1 cellular context compared by ENCODE assay signal in the genomic region with DNA sequence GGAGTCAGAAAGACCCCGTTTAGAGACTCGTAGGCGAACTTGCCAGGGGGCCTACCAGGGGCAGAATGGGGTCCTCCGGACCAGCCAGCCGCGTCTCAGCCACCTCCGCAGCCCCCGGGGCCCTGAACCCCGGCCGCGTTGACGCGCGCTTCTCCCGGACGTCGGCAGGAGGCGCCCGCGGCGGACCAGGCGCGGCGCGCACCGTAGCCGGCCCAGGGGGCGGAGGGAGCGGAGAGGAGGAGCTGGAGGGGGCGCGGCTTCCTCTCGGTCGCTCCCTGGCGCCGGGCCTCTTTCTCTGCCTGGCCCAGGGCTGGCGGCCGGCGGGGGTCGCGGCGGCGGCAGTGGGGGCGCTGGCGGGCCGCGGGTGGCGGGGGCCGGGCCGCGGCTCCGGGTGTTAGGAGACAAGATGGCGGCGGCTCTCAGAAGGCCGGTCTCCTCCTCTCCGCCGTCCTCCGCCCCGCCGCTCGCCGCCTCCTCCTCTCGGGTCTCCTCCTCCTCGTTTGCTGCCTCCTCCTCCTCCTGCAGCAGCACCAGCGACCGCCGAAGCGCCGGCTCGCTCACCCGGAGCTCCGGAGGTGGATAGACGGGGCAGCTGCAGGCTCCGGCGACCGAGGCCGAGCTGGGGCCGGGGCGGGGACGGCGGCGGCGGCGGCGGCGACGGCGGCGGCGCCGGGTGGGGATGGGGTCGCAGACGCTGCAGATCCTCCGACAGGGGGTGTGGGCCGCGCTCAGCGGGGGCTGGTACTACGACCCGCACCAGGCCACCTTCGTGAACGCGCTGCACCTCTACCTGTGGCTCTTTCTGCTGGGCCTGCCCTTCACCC.
TF ChIP-seq lines count a peak whose summit lies in the region.

A gene (plus strand): TSS at position 288 of the 824 bp plus-strand sequence. CDS start 392 bp downstream, at position 680.

TF ChIP-seq in HepG2, 621 proteins besides CTCF, POLR2A, EP300 and RAD21 (continued from another document and continues in another):
- TF ChIP-seq LCORL (IDR thresholded peaks at IDR 0.05) (no peak), LCORL (CRISPR knock-in tag; IDR thresholded peaks at IDR 0.05) (no peak; the same call in none of the 2 replicates), IRF2 (CRISPR knock-in tag; IDR thresholded peaks at IDR 0.05) (peak; percentile 59; the same call in 1 of the 2 replicates), BORCS8-MEF2B (CRISPR knock-in tag; IDR thresholded peaks at IDR 0.05) (no peak), ZNF382 (CRISPR knock-in tag; IDR thresholded peaks at IDR 0.05; ENCODE audit: borderline replicate concordance) (no peak), CHCHD3 (CRISPR knock-in tag; IDR thresholded peaks at IDR 0.05) (no peak), BRCA1 (CRISPR knock-in tag; IDR thresholded peaks at IDR 0.05) (no peak), ZNF850 (CRISPR knock-in tag; conservative IDR thresholded peaks at IDR 0.05) (no peak), ZNF224 (CRISPR knock-in tag; IDR thresholded peaks at IDR 0.05) (0 out of 2 replicates have a peak, but pooled peaks have one; percentile 47), FLYWCH1 (CRISPR knock-in tag; IDR thresholded peaks at IDR 0.05) (no peak), REXO4 (CRISPR knock-in tag; IDR thresholded peaks at IDR 0.05; ENCODE audit: borderline replicate concordance) (no peak), ZNF670 (CRISPR knock-in tag; IDR thresholded peaks at IDR 0.05; ENCODE audit: borderline replicate concordance) (no peak), ZNF678 (CRISPR knock-in tag; IDR thresholded peaks at IDR 0.05) (no peak), GATAD1 (CRISPR knock-in tag; IDR thresholded peaks at IDR 0.05) (no peak), KAT7 (CRISPR knock-in tag; IDR thresholded peaks at IDR 0.05; ENCODE audit: borderline replicate concordance) (peak; percentile 81; the same call in 1 of the 2 replicates), PRMT3 (CRISPR knock-in tag; IDR thresholded peaks at IDR 0.05; ENCODE audit: borderline replicate concordance, low read depth) (no peak), RARG (CRISPR knock-in tag; IDR thresholded peaks at IDR 0.05; ENCODE audit: low read depth) (no peak), HES4 (CRISPR knock-in tag; IDR thresholded peaks at IDR 0.05; ENCODE audit: borderline replicate concordance) (no peak), ZNF17 (CRISPR knock-in tag; IDR thresholded peaks at IDR 0.05) (no peak), KMT2B (CRISPR knock-in tag; IDR thresholded peaks at IDR 0.05) (no peak), RAD51 (IDR thresholded peaks at IDR 0.05; ENCODE audit: borderline replicate concordance) (no peak), KLF12 (CRISPR knock-in tag; IDR thresholded peaks at IDR 0.05; ENCODE audit: borderline replicate concordance) (no peak), TBP (CRISPR knock-in tag; IDR thresholded peaks at IDR 0.05) (no peak), RFX3 (CRISPR knock-in tag; IDR thresholded peaks at IDR 0.05) (no peak)
- TF ChIP-seq, protein P1, sequence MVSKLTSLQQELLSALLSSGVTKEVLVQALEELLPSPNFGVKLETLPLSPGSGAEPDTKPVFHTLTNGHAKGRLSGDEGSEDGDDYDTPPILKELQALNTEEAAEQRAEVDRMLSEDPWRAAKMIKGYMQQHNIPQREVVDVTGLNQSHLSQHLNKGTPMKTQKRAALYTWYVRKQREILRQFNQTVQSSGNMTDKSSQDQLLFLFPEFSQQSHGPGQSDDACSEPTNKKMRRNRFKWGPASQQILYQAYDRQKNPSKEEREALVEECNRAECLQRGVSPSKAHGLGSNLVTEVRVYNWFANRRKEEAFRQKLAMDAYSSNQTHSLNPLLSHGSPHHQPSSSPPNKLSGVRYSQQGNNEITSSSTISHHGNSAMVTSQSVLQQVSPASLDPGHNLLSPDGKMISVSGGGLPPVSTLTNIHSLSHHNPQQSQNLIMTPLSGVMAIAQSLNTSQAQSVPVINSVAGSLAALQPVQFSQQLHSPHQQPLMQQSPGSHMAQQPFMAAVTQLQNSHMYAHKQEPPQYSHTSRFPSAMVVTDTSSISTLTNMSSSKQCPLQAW (CRISPR knock-in tag; IDR thresholded peaks at IDR 0.05) = no peak
- TF ChIP-seq, protein P2, sequence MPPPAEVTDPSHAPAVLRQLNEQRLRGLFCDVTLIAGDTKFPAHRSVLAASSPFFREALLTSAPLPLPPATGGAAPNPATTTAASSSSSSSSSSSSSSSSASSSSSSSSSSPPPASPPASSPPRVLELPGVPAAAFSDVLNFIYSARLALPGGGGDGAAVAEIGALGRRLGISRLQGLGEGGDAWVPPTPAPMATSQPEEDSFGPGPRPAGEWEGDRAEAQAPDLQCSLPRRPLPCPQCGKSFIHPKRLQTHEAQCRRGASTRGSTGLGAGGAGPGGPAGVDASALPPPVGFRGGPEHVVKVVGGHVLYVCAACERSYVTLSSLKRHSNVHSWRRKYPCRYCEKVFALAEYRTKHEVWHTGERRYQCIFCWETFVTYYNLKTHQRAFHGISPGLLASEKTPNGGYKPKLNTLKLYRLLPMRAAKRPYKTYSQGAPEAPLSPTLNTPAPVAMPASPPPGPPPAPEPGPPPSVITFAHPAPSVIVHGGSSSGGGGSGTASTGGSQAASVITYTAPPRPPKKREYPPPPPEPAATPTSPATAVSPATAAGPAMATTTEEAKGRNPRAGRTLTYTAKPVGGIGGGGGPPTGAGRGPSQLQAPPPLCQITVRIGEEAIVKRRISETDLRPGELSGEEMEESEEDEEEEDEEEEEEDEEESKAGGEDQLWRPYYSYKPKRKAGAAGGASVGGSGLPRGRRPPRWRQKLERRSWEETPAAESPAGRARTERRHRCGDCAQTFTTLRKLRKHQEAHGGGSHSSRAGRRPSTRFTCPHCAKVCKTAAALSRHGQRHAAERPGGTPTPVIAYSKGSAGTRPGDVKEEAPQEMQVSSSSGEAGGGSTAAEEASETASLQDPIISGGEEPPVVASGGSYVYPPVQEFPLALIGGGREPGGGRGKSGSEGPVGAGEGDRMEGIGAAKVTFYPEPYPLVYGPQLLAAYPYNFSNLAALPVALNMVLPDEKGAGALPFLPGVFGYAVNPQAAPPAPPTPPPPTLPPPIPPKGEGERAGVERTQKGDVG (CRISPR knock-in tag; IDR thresholded peaks at IDR 0.05; ENCODE audit: borderline replicate concordance) = no peak
- TF ChIP-seq, protein P3, sequence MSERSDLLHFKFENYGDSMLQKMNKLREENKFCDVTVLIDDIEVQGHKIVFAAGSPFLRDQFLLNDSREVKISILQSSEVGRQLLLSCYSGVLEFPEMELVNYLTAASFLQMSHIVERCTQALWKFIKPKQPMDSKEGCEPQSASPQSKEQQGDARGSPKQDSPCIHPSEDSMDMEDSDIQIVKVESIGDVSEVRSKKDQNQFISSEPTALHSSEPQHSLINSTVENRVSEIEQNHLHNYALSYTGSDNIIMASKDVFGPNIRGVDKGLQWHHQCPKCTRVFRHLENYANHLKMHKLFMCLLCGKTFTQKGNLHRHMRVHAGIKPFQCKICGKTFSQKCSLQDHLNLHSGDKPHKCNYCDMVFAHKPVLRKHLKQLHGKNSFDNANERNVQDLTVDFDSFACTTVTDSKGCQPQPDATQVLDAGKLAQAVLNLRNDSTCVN (CRISPR knock-in tag; IDR thresholded peaks at IDR 0.05; ENCODE audit: borderline replicate concordance) = no peak
- TF ChIP-seq, protein P4, sequence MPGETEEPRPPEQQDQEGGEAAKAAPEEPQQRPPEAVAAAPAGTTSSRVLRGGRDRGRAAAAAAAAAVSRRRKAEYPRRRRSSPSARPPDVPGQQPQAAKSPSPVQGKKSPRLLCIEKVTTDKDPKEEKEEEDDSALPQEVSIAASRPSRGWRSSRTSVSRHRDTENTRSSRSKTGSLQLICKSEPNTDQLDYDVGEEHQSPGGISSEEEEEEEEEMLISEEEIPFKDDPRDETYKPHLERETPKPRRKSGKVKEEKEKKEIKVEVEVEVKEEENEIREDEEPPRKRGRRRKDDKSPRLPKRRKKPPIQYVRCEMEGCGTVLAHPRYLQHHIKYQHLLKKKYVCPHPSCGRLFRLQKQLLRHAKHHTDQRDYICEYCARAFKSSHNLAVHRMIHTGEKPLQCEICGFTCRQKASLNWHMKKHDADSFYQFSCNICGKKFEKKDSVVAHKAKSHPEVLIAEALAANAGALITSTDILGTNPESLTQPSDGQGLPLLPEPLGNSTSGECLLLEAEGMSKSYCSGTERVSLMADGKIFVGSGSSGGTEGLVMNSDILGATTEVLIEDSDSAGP (CRISPR knock-in tag; IDR thresholded peaks at IDR 0.05; ENCODE audit: borderline replicate concordance) = peak; percentile 63; the same call in 1 of the 2 replicates
- TF ChIP-seq, protein P5, sequence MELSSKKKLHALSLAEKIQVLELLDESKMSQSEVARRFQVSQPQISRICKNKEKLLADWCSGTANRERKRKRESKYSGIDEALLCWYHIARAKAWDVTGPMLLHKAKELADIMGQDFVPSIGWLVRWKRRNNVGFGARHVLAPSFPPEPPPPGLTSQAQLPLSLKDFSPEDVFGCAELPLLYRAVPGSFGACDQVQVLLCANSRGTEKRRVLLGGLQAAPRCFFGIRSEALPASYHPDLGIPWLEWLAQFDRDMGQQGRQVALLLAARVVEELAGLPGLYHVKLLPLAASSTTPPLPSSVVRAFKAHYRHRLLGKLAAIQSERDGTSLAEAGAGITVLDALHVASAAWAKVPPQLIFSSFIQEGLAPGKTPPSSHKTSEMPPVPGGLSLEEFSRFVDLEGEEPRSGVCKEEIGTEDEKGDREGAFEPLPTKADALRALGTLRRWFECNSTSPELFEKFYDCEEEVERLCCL (CRISPR knock-in tag; IDR thresholded peaks at IDR 0.05; ENCODE audit: borderline replicate concordance) = no peak
- TF ChIP-seq, protein P6, sequence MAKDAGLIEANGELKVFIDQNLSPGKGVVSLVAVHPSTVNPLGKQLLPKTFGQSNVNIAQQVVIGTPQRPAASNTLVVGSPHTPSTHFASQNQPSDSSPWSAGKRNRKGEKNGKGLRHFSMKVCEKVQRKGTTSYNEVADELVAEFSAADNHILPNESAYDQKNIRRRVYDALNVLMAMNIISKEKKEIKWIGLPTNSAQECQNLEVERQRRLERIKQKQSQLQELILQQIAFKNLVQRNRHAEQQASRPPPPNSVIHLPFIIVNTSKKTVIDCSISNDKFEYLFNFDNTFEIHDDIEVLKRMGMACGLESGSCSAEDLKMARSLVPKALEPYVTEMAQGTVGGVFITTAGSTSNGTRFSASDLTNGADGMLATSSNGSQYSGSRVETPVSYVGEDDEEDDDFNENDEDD (CRISPR knock-in tag; IDR thresholded peaks at IDR 0.05; ENCODE audit: borderline replicate concordance) = 0 out of 2 replicates have a peak, but pooled peaks have one; percentile 40
- TF ChIP-seq, protein P7, sequence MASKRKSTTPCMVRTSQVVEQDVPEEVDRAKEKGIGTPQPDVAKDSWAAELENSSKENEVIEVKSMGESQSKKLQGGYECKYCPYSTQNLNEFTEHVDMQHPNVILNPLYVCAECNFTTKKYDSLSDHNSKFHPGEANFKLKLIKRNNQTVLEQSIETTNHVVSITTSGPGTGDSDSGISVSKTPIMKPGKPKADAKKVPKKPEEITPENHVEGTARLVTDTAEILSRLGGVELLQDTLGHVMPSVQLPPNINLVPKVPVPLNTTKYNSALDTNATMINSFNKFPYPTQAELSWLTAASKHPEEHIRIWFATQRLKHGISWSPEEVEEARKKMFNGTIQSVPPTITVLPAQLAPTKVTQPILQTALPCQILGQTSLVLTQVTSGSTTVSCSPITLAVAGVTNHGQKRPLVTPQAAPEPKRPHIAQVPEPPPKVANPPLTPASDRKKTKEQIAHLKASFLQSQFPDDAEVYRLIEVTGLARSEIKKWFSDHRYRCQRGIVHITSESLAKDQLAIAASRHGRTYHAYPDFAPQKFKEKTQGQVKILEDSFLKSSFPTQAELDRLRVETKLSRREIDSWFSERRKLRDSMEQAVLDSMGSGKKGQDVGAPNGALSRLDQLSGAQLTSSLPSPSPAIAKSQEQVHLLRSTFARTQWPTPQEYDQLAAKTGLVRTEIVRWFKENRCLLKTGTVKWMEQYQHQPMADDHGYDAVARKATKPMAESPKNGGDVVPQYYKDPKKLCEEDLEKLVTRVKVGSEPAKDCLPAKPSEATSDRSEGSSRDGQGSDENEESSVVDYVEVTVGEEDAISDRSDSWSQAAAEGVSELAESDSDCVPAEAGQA (IDR thresholded peaks at IDR 0.05; ENCODE audit: low read depth) = no peak
- TF ChIP-seq, protein P7 (CRISPR knock-in tag; IDR thresholded peaks at IDR 0.05; ENCODE audit: borderline replicate concordance) = no peak
- TF ChIP-seq, protein P8, sequence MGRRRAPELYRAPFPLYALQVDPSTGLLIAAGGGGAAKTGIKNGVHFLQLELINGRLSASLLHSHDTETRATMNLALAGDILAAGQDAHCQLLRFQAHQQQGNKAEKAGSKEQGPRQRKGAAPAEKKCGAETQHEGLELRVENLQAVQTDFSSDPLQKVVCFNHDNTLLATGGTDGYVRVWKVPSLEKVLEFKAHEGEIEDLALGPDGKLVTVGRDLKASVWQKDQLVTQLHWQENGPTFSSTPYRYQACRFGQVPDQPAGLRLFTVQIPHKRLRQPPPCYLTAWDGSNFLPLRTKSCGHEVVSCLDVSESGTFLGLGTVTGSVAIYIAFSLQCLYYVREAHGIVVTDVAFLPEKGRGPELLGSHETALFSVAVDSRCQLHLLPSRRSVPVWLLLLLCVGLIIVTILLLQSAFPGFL (CRISPR knock-in tag; IDR thresholded peaks at IDR 0.05) = no peak
